Comparison of ENCODE assay signal across 15 cellular contexts in the genomic region with DNA sequence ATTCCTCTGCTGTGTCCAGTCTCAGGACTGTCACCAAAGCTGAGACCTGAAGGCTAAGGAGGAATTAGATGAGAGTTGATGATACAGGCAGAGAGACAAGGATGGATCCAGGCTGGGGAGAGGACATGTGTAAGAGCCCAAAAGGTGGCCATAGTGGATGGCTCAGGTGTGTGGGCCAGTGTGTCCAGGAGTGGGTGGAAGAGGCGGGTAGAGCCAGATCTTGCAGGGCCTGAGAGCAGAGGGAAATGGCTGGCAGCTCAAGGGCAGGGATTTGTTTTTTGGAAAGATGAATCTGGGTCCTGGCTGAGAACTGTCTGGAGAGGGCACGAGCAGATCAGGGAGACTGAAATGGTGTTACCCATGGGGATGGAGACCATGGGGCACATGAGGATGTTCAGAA.
"Had no signal": no experiment of that assay in that cellular context is flagged by ENCODE, and none has a peak within 500 bp of the region (broad histone marks: within the 10 kb centered on the region; RNA-seq: fewer than 3 reads in every experiment).

No MANE protein-coding gene starts in this region.

- H3K4me3 Mint-ChIP-seq: activated T-cell treated with anti-CD3 and anti-CD28 coated beads, Interleukin-2, amount 50 U/mL, for 4 hours; effector memory CD8-positive, alpha-beta T cell; stimulated activated naive CD8-positive, alpha-beta T cell treated with anti-CD3 and anti-CD28 coated beads, Interleukin-15, amount 100 ng/mL, for 72 hours had no signal

- H3K36me3 Mint-ChIP-seq: neural progenitor cell had no signal

- H3K4me2 ChIP-seq: hepatocyte, neural progenitor cell had no signal

- H3K4me3 ChIP-seq: body of pancreas, hepatocyte, neural progenitor cell, SJSA1, thoracic aorta had no signal

- H3K27ac Mint-ChIP-seq: effector memory CD8-positive, alpha-beta T cell had no signal

- H3K9ac ChIP-seq: neural progenitor cell, parathyroid adenoma had no signal

- H3K9me3 ChIP-seq: body of pancreas, SJSA1, thoracic aorta had no signal

- H3K27me3 ChIP-seq: body of pancreas, hepatocyte, neural progenitor cell, SJSA1 had no signal

- H3K4me1 ChIP-seq: body of pancreas, neural progenitor cell, parathyroid adenoma had no signal

- H3K4me1 Mint-ChIP-seq: neural progenitor cell; stimulated activated naive CD8-positive, alpha-beta T cell treated with anti-CD3 and anti-CD28 coated beads, Interleukin-15, amount 100 ng/mL, for 72 hours had no signal

- DNase-seq: activated CD4-positive, alpha-beta T cell treated with anti-CD3 and anti-CD28 coated beads for 48 hours; activated T-cell treated with anti-CD3 and anti-CD28 coated beads, Interleukin-2, amount 50 U/mL, for 4 hours; body of pancreas; central memory CD4-positive, alpha-beta T cell; cortex of kidney; effector memory CD8-positive, alpha-beta T cell; erythroblast; left ventricle myocardium superior; stimulated activated CD4-positive, alpha-beta T cell treated with anti-CD3 and anti-CD28 coated beads, Interleukin-2, amount 100 ng/mL, for 48 hours had no signal

- H3K9me3 Mint-ChIP-seq: activated T-cell treated with anti-CD3 and anti-CD28 coated beads, Interleukin-2, amount 50 U/mL, for 4 hours; effector memory CD8-positive, alpha-beta T cell; neural progenitor cell; stimulated activated naive CD8-positive, alpha-beta T cell treated with anti-CD3 and anti-CD28 coated beads, Interleukin-15, amount 100 ng/mL, for 72 hours had no signal

- H3K27ac ChIP-seq: body of pancreas, hepatocyte, neural progenitor cell, parathyroid adenoma, SJSA1, thoracic aorta had no signal

- H3K27me3 Mint-ChIP-seq: effector memory CD8-positive, alpha-beta T cell; stimulated activated naive CD8-positive, alpha-beta T cell treated with anti-CD3 and anti-CD28 coated beads, Interleukin-15, amount 100 ng/mL, for 72 hours had no signal

- ATAC-seq: activated T-cell treated with anti-CD3 and anti-CD28 coated beads, Interleukin-2, amount 50 U/mL, for 4 hours; body of pancreas; effector memory CD8-positive, alpha-beta T cell; left ventricle myocardium superior had no signal

- H3K36me3 ChIP-seq: neural progenitor cell, SJSA1, thoracic aorta had no signal

- H2AFZ ChIP-seq: hepatocyte, neural progenitor cell, parathyroid adenoma had no signal

- H3K79me2 ChIP-seq: hepatocyte, parathyroid adenoma had no signal
